ENCODE assay signal across 24 cellular contexts in the genomic region with DNA sequence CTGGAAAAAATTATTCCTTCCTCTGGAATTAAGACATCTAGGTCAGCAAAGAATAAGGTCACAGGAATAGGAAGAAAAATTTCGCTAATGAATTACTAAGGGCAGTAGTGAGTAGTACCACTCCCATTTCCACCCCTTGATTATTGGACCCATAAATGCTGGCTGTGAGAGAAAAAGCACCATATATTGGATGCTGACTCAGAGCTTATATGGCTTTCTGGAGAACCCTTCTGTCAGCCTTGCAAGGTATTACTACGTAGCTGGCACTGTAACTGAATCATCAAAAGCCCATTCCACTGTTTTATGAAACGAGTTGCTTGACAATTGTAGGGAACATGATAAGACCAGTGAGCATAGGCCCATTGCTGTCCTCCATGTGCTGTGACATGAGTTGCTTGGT.
"Had no signal": no experiment of that assay in that cellular context is flagged by ENCODE, and none has a peak within 500 bp of the region (broad histone marks: within the 10 kb centered on the region; RNA-seq: fewer than 3 reads in every experiment).

No MANE protein-coding gene starts in this region.

- DNase-seq: colonic mucosa; cortex of kidney; dermis blood vessel endothelial cell; dorsolateral prefrontal cortex; effector CD4-positive, alpha-beta T cell; effector CD8-positive, alpha-beta T cell; effector memory CD4-positive, alpha-beta T cell; effector memory CD8-positive, alpha-beta T cell; endodermal cell; erythroblast; esophagus squamous epithelium; foreskin fibroblast; foreskin keratinocyte; foreskin melanocyte; gastrocnemius medialis; glutamatergic neuron; head of caudate nucleus; heart left ventricle; heart right ventricle had no signal

- H3K27me3 ChIP-seq: colonic mucosa, dorsolateral prefrontal cortex, esophagus muscularis mucosa, esophagus squamous epithelium, foreskin keratinocyte, gastrocnemius medialis, gastroesophageal sphincter, heart left ventricle, heart right ventricle had no signal

- H3K4me1 ChIP-seq: colonic mucosa, esophagus muscularis mucosa, esophagus squamous epithelium, gastrocnemius medialis, gastroesophageal sphincter, heart left ventricle, heart right ventricle had no signal

- H3K4me3 ChIP-seq: colonic mucosa, coronary artery, dorsolateral prefrontal cortex, esophagus muscularis mucosa, esophagus squamous epithelium, gastrocnemius medialis, gastroesophageal sphincter, heart left ventricle, heart right ventricle had no signal

- H3K9me3 ChIP-seq: colonic mucosa, esophagus muscularis mucosa, esophagus squamous epithelium, gastrocnemius medialis, gastroesophageal sphincter, heart left ventricle, heart right ventricle had no signal

- H3K27ac ChIP-seq: colonic mucosa, coronary artery, dorsolateral prefrontal cortex, epithelial cell of prostate, esophagus muscularis mucosa, esophagus squamous epithelium, foreskin keratinocyte, gastrocnemius medialis, gastroesophageal sphincter, heart left ventricle, heart right ventricle had no signal

- ATAC-seq: effector memory CD8-positive, alpha-beta T cell; esophagus mucosa; foreskin keratinocyte; gastrocnemius medialis; gastroesophageal sphincter; heart left ventricle; heart right ventricle had no signal

- H3K36me3 ChIP-seq: colonic mucosa, esophagus muscularis mucosa, esophagus squamous epithelium, gastrocnemius medialis, gastroesophageal sphincter, heart left ventricle, heart right ventricle had no signal
